In the genomic region with DNA sequence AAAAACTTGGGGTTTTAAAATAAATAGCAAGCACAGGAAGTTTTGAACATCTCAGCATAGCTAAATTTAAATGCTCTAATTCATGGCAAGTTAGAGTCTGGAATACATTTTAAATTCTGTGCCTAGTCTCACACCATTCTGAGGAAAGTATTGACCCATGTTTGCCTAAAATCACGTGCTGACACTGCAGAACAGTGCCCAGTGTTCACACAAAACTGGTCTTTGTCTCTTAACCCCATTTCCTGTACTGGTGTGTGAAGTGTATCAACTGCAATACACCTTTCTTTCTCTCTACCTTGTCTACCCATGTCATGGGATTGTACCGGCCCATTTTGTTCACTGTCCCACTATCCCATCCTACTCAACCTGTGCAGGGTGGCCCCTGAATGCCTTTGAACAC, we compare ENCODE assay signal across 1 cellular context.
TF ChIP-seq lines count a peak whose summit lies in the region.

No MANE protein-coding gene starts in this region.

TF ChIP-seq in HepG2, 621 proteins besides CTCF, POLR2A, EP300 and RAD21 (continued from another document):
- TF ChIP-seq, protein P1, sequence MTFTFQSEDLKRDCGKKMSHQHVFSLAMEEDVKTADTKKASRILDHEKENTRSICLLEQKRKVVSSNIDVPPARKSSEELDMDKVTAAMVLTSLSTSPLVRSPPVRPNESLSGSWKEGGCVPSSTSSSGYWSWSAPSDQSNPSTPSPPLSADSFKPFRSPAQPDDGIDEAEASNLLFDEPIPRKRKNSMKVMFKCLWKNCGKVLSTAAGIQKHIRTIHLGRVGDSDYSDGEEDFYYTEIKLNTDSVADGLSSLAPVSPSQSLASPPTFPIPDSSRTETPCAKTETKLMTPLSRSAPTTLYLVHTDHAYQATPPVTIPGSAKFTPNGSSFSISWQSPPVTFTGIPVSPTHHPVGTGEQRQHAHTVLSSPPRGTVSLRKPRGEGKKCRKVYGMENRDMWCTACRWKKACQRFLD (CRISPR knock-in tag; IDR thresholded peaks at IDR 0.05; ENCODE audit: borderline replicate concordance): no peak
- TF ChIP-seq DR1 (CRISPR knock-in tag; IDR thresholded peaks at IDR 0.05): no peak
